16 cellular contexts compared by ENCODE assay signal in genomic region chrX:71214152-71214551, GRCh38. TPM values are rescaled to one million over a fixed set of nuclear protein-coding genes. Genes with fewer than 3 reads are reported as not detected.
DNase-seq lines count a peak whose midpoint lies in the region; ATAC-seq, FAIRE-seq and TF ChIP-seq lines count a peak whose summit lies in the region.
"Had no signal": no experiment of that assay in that cellular context is flagged by ENCODE, and none has a peak within 500 bp of the region (broad histone marks: within the 10 kb centered on the region; RNA-seq: fewer than 3 reads in every experiment).

No MANE protein-coding gene starts in this region.

- DNase-seq in HepG2 (ENCODE audit: low spot score): no peak
- DNase-seq in pancreas: no peak
- no peak for DNase-seq in GM23338 (ENCODE audit: low spot score)
- no peak for DNase-seq in activated naive CD4-positive, alpha-beta T cell treated with anti-CD3 and anti-CD28 coated beads, Interleukin-2, amount 50 U/mL, for 72 hours (ENCODE audit: low spot score in 2 of 2)
- DNase-seq in activated CD8-positive, alpha-beta T cell treated with anti-CD3 and anti-CD28 coated beads, Interleukin-2, amount 10 ng/mL, durations not matched to agents 7 days and 5 days: no peak
- DNase-seq: BE2C; Caco-2; CD8-positive, alpha-beta memory T cell; GF-D8 had no signal

- peak; percentile 57 for FAIRE-seq in HepG2 (lab: Jason Lieb, UNC)
- FAIRE-seq in pancreas (lab: Jason Lieb, UNC): no peak
- FAIRE-seq: GM19239, H1, HTR-8/SVneo, K562 had no signal

- peaks cover 1% of the 10 kb centered on the region for H3K27me3 Mint-ChIP-seq in GM23338 (ENCODE audit: insufficient read depth, low read depth, poor library complexity)
- H3K27me3 Mint-ChIP-seq in activated CD8-positive, alpha-beta T cell treated with anti-CD3 and anti-CD28 coated beads, Interleukin-2, amount 10 ng/mL, durations not matched to agents 7 days and 5 days (ENCODE audit: low read depth): peaks cover 3% of the 10 kb centered on the region

- no peaks in the 10 kb centered on the region for H3F3A ChIP-seq in GM23338 (replicated peaks; ENCODE audit: low read depth)

- H2AFZ ChIP-seq in HepG2 (ENCODE audit: low read length) (no peak overlapping the region), GM23338 (no peak overlapping the region)

- H3K9me2 ChIP-seq in GM23338 (ENCODE audit: insufficient read depth): no peaks in the 10 kb centered on the region

- H3K9me3 Mint-ChIP-seq in GM23338: no peaks in the 10 kb centered on the region; the same call in 2 of the 3 replicates
- no peaks in the 10 kb centered on the region for H3K9me3 Mint-ChIP-seq in activated naive CD4-positive, alpha-beta T cell treated with anti-CD3 and anti-CD28 coated beads, Interleukin-2, amount 50 U/mL, for 72 hours
- H3K9me3 Mint-ChIP-seq in activated CD8-positive, alpha-beta T cell treated with anti-CD3 and anti-CD28 coated beads, Interleukin-2, amount 10 ng/mL, durations not matched to agents 7 days and 5 days (ENCODE audit: insufficient read depth): no peaks in the 10 kb centered on the region
- H3K9me3 Mint-ChIP-seq: CD8-positive, alpha-beta memory T cell had no signal

- ATAC-seq in HepG2 (peak; percentile 55), pancreas (peak in 3 of 4 donors; percentile 20 to 32 (median 24)), GM23338 (no peak)
- ATAC-seq in activated naive CD4-positive, alpha-beta T cell treated with anti-CD3 and anti-CD28 coated beads, Interleukin-2, amount 50 U/mL, for 72 hours: no peak
- ATAC-seq in activated CD8-positive, alpha-beta T cell treated with anti-CD3 and anti-CD28 coated beads, Interleukin-2, amount 10 ng/mL, durations not matched to agents 7 days and 5 days: no peak
- ATAC-seq: K562 had no signal

- H3K4me3 Mint-ChIP-seq in GM23338: no peak overlapping the region
- H3K4me3 Mint-ChIP-seq in activated CD8-positive, alpha-beta T cell treated with anti-CD3 and anti-CD28 coated beads, Interleukin-2, amount 10 ng/mL, durations not matched to agents 7 days and 5 days: no peak overlapping the region
- H3K4me3 Mint-ChIP-seq: CD14-positive monocyte; CD8-positive, alpha-beta memory T cell had no signal

- H3K27me3 ChIP-seq in HepG2 (ENCODE audit: control insufficient read depth in 1 of 2, insufficient read depth in 2 of 2, low read length in 2 of 2): no peaks in the 10 kb centered on the region; a peak in 1 of 5 replicates
- no peaks in the 10 kb centered on the region for H3K27me3 ChIP-seq in pancreas
- no peaks in the 10 kb centered on the region for H3K27me3 ChIP-seq in GM23338 (ENCODE audit: insufficient read depth)
- H3K27me3 ChIP-seq: BE2C had no signal

- H3K36me3 Mint-ChIP-seq in GM23338 (ENCODE audit: low read depth): no peaks in the 10 kb centered on the region
- no peaks in the 10 kb centered on the region for H3K36me3 Mint-ChIP-seq in activated naive CD4-positive, alpha-beta T cell treated with anti-CD3 and anti-CD28 coated beads, Interleukin-2, amount 50 U/mL, for 72 hours
- no peaks in the 10 kb centered on the region for H3K36me3 Mint-ChIP-seq in activated CD8-positive, alpha-beta T cell treated with anti-CD3 and anti-CD28 coated beads, Interleukin-2, amount 10 ng/mL, durations not matched to agents 7 days and 5 days (ENCODE audit: low read depth)
- H3K36me3 Mint-ChIP-seq: CD14-positive monocyte; CD8-positive, alpha-beta memory T cell had no signal

- peak overlapping the region in 1 of 3 experiments; percentile 54; a peak in 2 of 6 replicates for H3K4me3 ChIP-seq in HepG2 (replicated peaks in 1 of 3; ENCODE audit: insufficient read depth in 1 of 3, low read depth in 2 of 3, low read length in 3 of 3)
- no peak overlapping the region for H3K4me3 ChIP-seq in pancreas
- no peak overlapping the region for H3K4me3 ChIP-seq in GM23338
- H3K4me3 ChIP-seq: HAP-1, K562 had no signal

- TF ChIP-seq EP300 in HepG2 (IDR thresholded peaks at IDR 0.05; ENCODE audit: low read depth in 2 of 2, low read length in 2 of 2): peak in 1 of 2 experiments; percentile 37; a peak in 1 of 4 replicates
- no peak for TF ChIP-seq EP300 in HepG2 (CRISPR knock-in tag; IDR thresholded peaks at IDR 0.05; ENCODE audit: borderline replicate concordance)

- POLR2A ChIA-PET in HepG2 (lab: Yijun Ruan, JAX): interaction anchor here (1.1 to 5.5 kb wide), 7 partner anchors 9 to 152 kb away, joined by 3 to 140 read pairs (median 10); partner anchors contain the start of genes GJB1, NONO and TAF1
- POLR2A ChIA-PET in activated CD8-positive, alpha-beta T cell treated with anti-CD3 and anti-CD28 coated beads, Interleukin-2, amount 10 ng/mL, durations not matched to agents 7 days and 5 days (lab: Charles Lee): no interaction called here

- no peak overlapping the region for H3K27ac Mint-ChIP-seq in GM23338
- no peak overlapping the region for H3K27ac Mint-ChIP-seq in activated naive CD4-positive, alpha-beta T cell treated with anti-CD3 and anti-CD28 coated beads, Interleukin-2, amount 50 U/mL, for 72 hours
- H3K27ac Mint-ChIP-seq in activated CD8-positive, alpha-beta T cell treated with anti-CD3 and anti-CD28 coated beads, Interleukin-2, amount 10 ng/mL, durations not matched to agents 7 days and 5 days: no peak overlapping the region
- H3K27ac Mint-ChIP-seq: CD14-positive monocyte; CD8-positive, alpha-beta memory T cell had no signal

- intact Hi-C loops in HepG2 (cut with micrococcal nuclease; ENCODE audit: unreplicated experiment) (no loop called here), pancreas (cut with DNase I) (no loop called here)

- H3K4me1 Mint-ChIP-seq in GM23338: peaks cover 28% of the 10 kb centered on the region
- peaks cover 5% of the 10 kb centered on the region for H3K4me1 Mint-ChIP-seq in activated CD8-positive, alpha-beta T cell treated with anti-CD3 and anti-CD28 coated beads, Interleukin-2, amount 10 ng/mL, durations not matched to agents 7 days and 5 days (ENCODE audit: low read depth)
- H3K4me1 Mint-ChIP-seq: CD14-positive monocyte had no signal

- in situ Hi-C loops in HepG2 (cut with HindIII; ENCODE audit: extremely low pct_ligation_motif_present, low pct_unique_long_range_greater_than_20kb): no loop called here

- H3K79me2 ChIP-seq in HepG2 (ENCODE audit: insufficient read depth, low read length): peaks cover 24% of the 10 kb centered on the region
- H3K79me2 ChIP-seq in GM23338 (replicated peaks; ENCODE audit: insufficient read depth): no peaks in the 10 kb centered on the region

- H3K4me2 ChIP-seq in HepG2 (ENCODE audit: low read depth, low read length) (peak overlapping the region; percentile 82), GM23338 (no peak overlapping the region)

- no TSS peak for BruUV-seq in HepG2 (replicated peaks; lab: Mats Ljungman, UMichigan)

- no CpG with 5 or more reads among the region's 1 CpG for WGBS in HepG2 (ENCODE audit: low lambda C conversion rate)
- 0 to 29% methylated on average over 1 of the region's 1 CpG for WGBS in pancreas, 2 donors

- H4K20me1 ChIP-seq in HepG2 (ENCODE audit: insufficient read depth, low read length): no peaks in the 10 kb centered on the region
- H4K20me1 ChIP-seq in GM23338 (replicated peaks; ENCODE audit: insufficient read depth): no peaks in the 10 kb centered on the region

- peak overlapping the region; percentile 93 for H3K27ac ChIP-seq in VCaP
- H3K27ac ChIP-seq in HepG2 (ENCODE audit: extremely low read length, insufficient read depth, low read length): peak overlapping the region; percentile 91
- H3K27ac ChIP-seq in pancreas: peak overlapping the region; percentile 6 to 81 (median 47)
- H3K27ac ChIP-seq in GM23338 (ENCODE audit: low read depth): no peak overlapping the region

- no peaks in the 10 kb centered on the region for H3K9me3 ChIP-seq in HepG2 (ENCODE audit: low read length)
- H3K9me3 ChIP-seq in pancreas: no peaks in the 10 kb centered on the region
- H3K9me3 ChIP-seq: BE2C, Caco-2, HAP-1 had no signal

- H3K9ac ChIP-seq in HepG2 (ENCODE audit: insufficient read depth, low read depth, low read length): peak overlapping the region; percentile 25; the same call in 1 of the 2 replicates

- H3K4me1 ChIP-seq in HepG2 (ENCODE audit: insufficient read depth, low read length) (peaks cover 47% of the 10 kb centered on the region), pancreas (peaks cover 0 to 11% (median 0%) of the 10 kb centered on the region in 3 donors), GM23338 (ENCODE audit: insufficient read depth) (peaks cover 7% of the 10 kb centered on the region; the same call in 1 of the 2 replicates)
- H3K4me1 ChIP-seq: BE2C, HAP-1 had no signal

- TF ChIP-seq POLR2A in HepG2 (IDR thresholded peaks at IDR 0.05; ENCODE audit: insufficient read depth in 1 of 2, low read depth in 2 of 2, low read length in 2 of 2): 0 out of 4 replicates have a peak, but pooled peaks of 1 of the 2 experiments have one; percentile 19

- no peak for TF ChIP-seq RAD21 in HepG2 (CRISPR knock-in tag; IDR thresholded peaks at IDR 0.05)

- no peak for TF ChIP-seq CTCF in VCaP (conservative IDR thresholded peaks at IDR 0.05)
- no peak for TF ChIP-seq CTCF in HepG2 (CRISPR knock-in tag; IDR thresholded peaks at IDR 0.05)
- TF ChIP-seq CTCF in pancreas (IDR thresholded peaks at IDR 0.05): no peak
- TF ChIP-seq CTCF in GM23338 (conservative IDR thresholded peaks at IDR 0.05; ENCODE audit: low read depth in 2 of 2): no peak

- H3K36me3 ChIP-seq in HepG2 (replicated peaks in 1 of 2; ENCODE audit: control insufficient read depth in 1 of 2, insufficient read depth in 2 of 2, low read length in 2 of 2) (no peaks in the 10 kb centered on the region), pancreas (no peaks in the 10 kb centered on the region), GM23338 (ENCODE audit: insufficient read depth) (no peaks in the 10 kb centered on the region)
- H3K36me3 ChIP-seq: BE2C, HAP-1 had no signal

- CTCF ChIA-PET in HepG2 (lab: Yijun Ruan, JAX; ENCODE audit: low intra/inter-chr PET ratio, low total read pairs): no interaction called here
- CTCF ChIA-PET in activated CD8-positive, alpha-beta T cell treated with anti-CD3 and anti-CD28 coated beads, Interleukin-2, amount 10 ng/mL, durations not matched to agents 7 days and 5 days (lab: Charles Lee): no interaction called here

RNA-seq across cellular contexts. Expression of gene GJB1, which starts 8.9 kb away (rescaled TPM):
- total RNA-seq in HepG2 (2016; rRNA removed; fragmentation: Illumina TruSeq; extraction: Trizol) (47.8 and 111 TPM in 2 replicates), pancreas (10 to 100 TPM; 48.2 to 70.6 (median 56.2) TPM)
- total RNA-seq in HepG2 (2016; cell fraction: cytosol; rRNA removed; fragmentation: Illumina TruSeq; extraction: Trizol; ENCODE audit: low read depth): 30.0 and 31.9 TPM in 2 replicates
- 43.6 and 115 TPM in 2 replicates for total RNA-seq in HepG2 (2016; cell fraction: insoluble cytoplasmic fraction; rRNA removed; fragmentation: Illumina TruSeq; extraction: Trizol)
- total RNA-seq in HepG2 (2016; cell fraction: membrane; rRNA removed; fragmentation: Illumina TruSeq; extraction: Trizol): 50.9 and 52.8 TPM in 2 replicates
- 68.5 and 79.5 TPM in 2 replicates for total RNA-seq in HepG2 (2016; cell fraction: nucleus; rRNA removed; fragmentation: Illumina TruSeq; extraction: Trizol)
- polyA plus RNA-seq in HepG2 (2011; rRNA removed) (161 and 197 TPM in 2 replicates), pancreas (10 to 100 TPM; 40.1 to 63.4 TPM), GM23338 (2016; fragmentation: Nextera tagmentation; extraction: Ambion mirVana) (not detected in 2 replicates)
- 307 and 330 TPM in 2 replicates for polyA plus RNA-seq in HepG2 (2011; cell fraction: cytosol; rRNA removed)
- 86.1 and 111 TPM in 2 replicates for polyA plus RNA-seq in HepG2 (2011; cell fraction: nucleus; rRNA removed)
- polyA plus RNA-seq in HepG2 (2012): 102 and 110 TPM in 2 replicates
- 39.6 and 40.8 TPM in 2 replicates for polyA plus RNA-seq in HepG2 (2016; cell fraction: cytosol; fragmentation: Illumina TruSeq; extraction: Trizol; ENCODE audit: low read depth)
- 45.8 and 50.6 TPM in 2 replicates for polyA plus RNA-seq in HepG2 (2016; cell fraction: insoluble cytoplasmic fraction; fragmentation: Illumina TruSeq; extraction: Trizol; ENCODE audit: low read depth)
- 50.7 and 51.5 TPM in 2 replicates for polyA plus RNA-seq in HepG2 (2016; cell fraction: membrane; fragmentation: Illumina TruSeq; extraction: Trizol; ENCODE audit: low read depth)
- 115 and 127 TPM in 2 replicates for polyA plus RNA-seq in HepG2 (2016; cell fraction: nucleus; fragmentation: Illumina TruSeq; extraction: Trizol; ENCODE audit: insufficient read depth, low read depth)
- polyA minus RNA-seq in HepG2 (2011; rRNA and poly(A)+ RNA removed; ENCODE audit: low replicate concordance): 332 TPM in 1 of 2 replicates, not detected in the other
- 64.5 and 82.6 TPM in 2 replicates for polyA minus RNA-seq in HepG2 (2011; cell fraction: cytosol; rRNA and poly(A)+ RNA removed)
- polyA minus RNA-seq in HepG2 (2011; cell fraction: nucleus; rRNA and poly(A)+ RNA removed): 18.2 and 29.2 TPM in 2 replicates
- total RNA-seq in GM23338 (2014; rRNA removed; shearing (Covaris generic)): 0.14 TPM in 1 of 2 replicates, not detected in the other
- under 1 TPM in 1 of 2 donors, not detected in 1; 0.16 TPM for total RNA-seq in activated naive CD4-positive, alpha-beta T cell treated with anti-CD3 and anti-CD28 coated beads, Interleukin-2, amount 50 U/mL, for 72 hours
- total RNA-seq in activated CD8-positive, alpha-beta T cell treated with anti-CD3 and anti-CD28 coated beads, Interleukin-2, amount 10 ng/mL, durations not matched to agents 7 days and 5 days: not detected
- total RNA-seq: CD8-positive, alpha-beta memory T cell; H1 had no signal
- polyA plus RNA-seq: CD14-positive monocyte; CD8-positive, alpha-beta memory T cell; K562 had no signal

RNA-seq across cellular contexts. Expression of gene ZMYM3, which starts 39.8 kb away (rescaled TPM):
- total RNA-seq in HepG2 (2016; rRNA removed; fragmentation: Illumina TruSeq; extraction: Trizol) (26.4 and 34.7 TPM in 2 replicates), pancreas (10 to 100 TPM in 3 of 6 donors, 1 to 10 TPM in 3; 4.5 to 15.9 (median 8.9) TPM)
- total RNA-seq in HepG2 (2016; cell fraction: cytosol; rRNA removed; fragmentation: Illumina TruSeq; extraction: Trizol; ENCODE audit: low read depth): 4.0 and 4.2 TPM in 2 replicates
- 26.2 and 32.3 TPM in 2 replicates for total RNA-seq in HepG2 (2016; cell fraction: insoluble cytoplasmic fraction; rRNA removed; fragmentation: Illumina TruSeq; extraction: Trizol)
- 8.5 and 9.0 TPM in 2 replicates for total RNA-seq in HepG2 (2016; cell fraction: membrane; rRNA removed; fragmentation: Illumina TruSeq; extraction: Trizol)
- 27.9 and 28.4 TPM in 2 replicates for total RNA-seq in HepG2 (2016; cell fraction: nucleus; rRNA removed; fragmentation: Illumina TruSeq; extraction: Trizol)
- polyA plus RNA-seq in HepG2 (2011; rRNA removed) (35.4 and 41.5 TPM in 2 replicates), pancreas (10 to 100 TPM in 1 of 2 donors, 1 to 10 TPM in 1; 9.0 to 10.8 TPM), GM23338 (2016; fragmentation: Nextera tagmentation; extraction: Ambion mirVana) (31.0 and 37.8 TPM in 2 replicates)
- polyA plus RNA-seq in HepG2 (2011; cell fraction: cytosol; rRNA removed): 22.2 and 22.7 TPM in 2 replicates
- polyA plus RNA-seq in HepG2 (2011; cell fraction: nucleus; rRNA removed): 139 and 141 TPM in 2 replicates
- 34.7 and 36.0 TPM in 2 replicates for polyA plus RNA-seq in HepG2 (2012)
- polyA plus RNA-seq in HepG2 (2016; cell fraction: cytosol; fragmentation: Illumina TruSeq; extraction: Trizol; ENCODE audit: low read depth): 1.3 and 1.5 TPM in 2 replicates
- polyA plus RNA-seq in HepG2 (2016; cell fraction: insoluble cytoplasmic fraction; fragmentation: Illumina TruSeq; extraction: Trizol; ENCODE audit: low read depth): 23.8 and 29.3 TPM in 2 replicates
- 3.9 and 4.4 TPM in 2 replicates for polyA plus RNA-seq in HepG2 (2016; cell fraction: membrane; fragmentation: Illumina TruSeq; extraction: Trizol; ENCODE audit: low read depth)
- polyA plus RNA-seq in HepG2 (2016; cell fraction: nucleus; fragmentation: Illumina TruSeq; extraction: Trizol; ENCODE audit: insufficient read depth, low read depth): 56.0 and 62.2 TPM in 2 replicates
- 41.9 and 70.9 TPM in 2 replicates for polyA minus RNA-seq in HepG2 (2011; rRNA and poly(A)+ RNA removed; ENCODE audit: low replicate concordance)
- polyA minus RNA-seq in HepG2 (2011; cell fraction: cytosol; rRNA and poly(A)+ RNA removed): 35.6 and 37.1 TPM in 2 replicates
- polyA minus RNA-seq in HepG2 (2011; cell fraction: nucleus; rRNA and poly(A)+ RNA removed): 37.1 and 49.9 TPM in 2 replicates
- 67.6 and 71.1 TPM in 2 replicates for total RNA-seq in GM23338 (2014; rRNA removed; shearing (Covaris generic))
- 10 to 100 TPM in 1 of 2 donors, 1 to 10 TPM in 1; 5.1 to 32.5 TPM for total RNA-seq in activated naive CD4-positive, alpha-beta T cell treated with anti-CD3 and anti-CD28 coated beads, Interleukin-2, amount 50 U/mL, for 72 hours
- total RNA-seq in activated CD8-positive, alpha-beta T cell treated with anti-CD3 and anti-CD28 coated beads, Interleukin-2, amount 10 ng/mL, durations not matched to agents 7 days and 5 days: 10 to 100 TPM; 31.9 to 33.4 TPM

Comparison
In these comparisons a context has a peak if more than half of its experiments do, and no peak if none do; other contexts are left out.
1. ATAC-seq: peak in HepG2 (single experiment) and pancreas (3 of 4); none in GM23338 (single experiment), activated naive CD4-positive, alpha-beta T cell treated with anti-CD3 and anti-CD28 coated beads, Interleukin-2, amount 50 U/mL, for 72 hours (0 of 2) and activated CD8-positive, alpha-beta T cell treated with anti-CD3 and anti-CD28 coated beads, Interleukin-2, amount 10 ng/mL, durations not matched to agents 7 days and 5 days (single experiment).
2. RNA of gene GJB1, which starts 8.9 kb away (total RNA-seq): 30.0 to 115 TPM in HepG2 and 48.2 to 70.6 TPM in pancreas; 0.16 TPM in activated naive CD4-positive, alpha-beta T cell treated with anti-CD3 and anti-CD28 coated beads, Interleukin-2, amount 50 U/mL, for 72 hours, 0.14 TPM in GM23338 and not detected in activated CD8-positive, alpha-beta T cell treated with anti-CD3 and anti-CD28 coated beads, Interleukin-2, amount 10 ng/mL, durations not matched to agents 7 days and 5 days; every median in the first group is over 10 times any median in the second.